ENCODE assay signal across 9 cellular contexts in genomic region chr3:192571197-192571791, GRCh38.
DNase-seq lines count a peak whose midpoint lies in the region; ATAC-seq and TF ChIP-seq lines count a peak whose summit lies in the region.
"Had no signal": no experiment of that assay in that cellular context is flagged by ENCODE, and none has a peak within 500 bp of the region (broad histone marks: within the 10 kb centered on the region; RNA-seq: fewer than 3 reads in every experiment).

No MANE protein-coding gene starts in this region.

- H3K4me1 Mint-ChIP-seq in CD4-positive, alpha-beta memory T cell, result peaks cover 0 to 9% (median 3%) of the 10 kb centered on the region in 4 donors
- no peaks in the 10 kb centered on the region for H3K4me1 Mint-ChIP-seq in WTC11

- H3K9me3 Mint-ChIP-seq in CD4-positive, alpha-beta memory T cell, result peaks cover 0 to 3% (median 0%) of the 10 kb centered on the region in 8 donors
- peaks cover 18% of the 10 kb centered on the region for H3K9me3 Mint-ChIP-seq in WTC11

- no peak overlapping the region for H3K27ac ChIP-seq in CD4-positive, alpha-beta memory T cell (ENCODE audit: low read depth, low read length)
- H3K27ac ChIP-seq in gastroesophageal sphincter, result no peak overlapping the region
- H3K27ac ChIP-seq: cardiac muscle cell had no signal

- DNase-seq in CD4-positive, alpha-beta memory T cell, result no peak
- DNase-seq in KBM-7 (peak; percentile 19), WTC11 (ENCODE audit: low spot score) (no peak), renal cortical epithelial cell (ENCODE audit: low read depth) (peak; percentile 63)
- DNase-seq in activated CD8-positive, alpha-beta memory T cell treated with anti-CD3 and anti-CD28 coated beads, Interleukin-2, amount 50 U/mL, for 4 hours, result no peak

- CTCF ChIA-PET in CD4-positive, alpha-beta memory T cell (lab: Charles Lee; ENCODE audit: partially characterized antibody), result no interaction called here
- CTCF ChIA-PET in WTC11 (lab: Charles Lee), result interaction anchor here (0.5 to 1.1 kb wide), 2 partner anchors 201 to 355 kb away, joined by 3 to 4 read pairs; no protein-coding TSS in a partner anchor

- no peaks in the 10 kb centered on the region for H3K36me3 ChIP-seq in CD4-positive, alpha-beta memory T cell (ENCODE audit: insufficient read depth, low read length)
- no peaks in the 10 kb centered on the region for H3K36me3 ChIP-seq in gastroesophageal sphincter
- H3K36me3 ChIP-seq: cardiac muscle cell had no signal

- H3K27me3 Mint-ChIP-seq in CD4-positive, alpha-beta memory T cell, result peaks cover 2% of the 10 kb centered on the region in 2 donors
- no peaks in the 10 kb centered on the region; the same call in 1 of the 2 replicates for H3K27me3 Mint-ChIP-seq in WTC11 (ENCODE audit: low read depth)

- H3K4me1 ChIP-seq in CD4-positive, alpha-beta memory T cell (ENCODE audit: insufficient read depth, low read length), result no peaks in the 10 kb centered on the region
- peaks cover 0 to 14% (median 0%) of the 10 kb centered on the region in 3 donors for H3K4me1 ChIP-seq in gastroesophageal sphincter

- no peaks in the 10 kb centered on the region for H3K36me3 Mint-ChIP-seq in CD4-positive, alpha-beta memory T cell
- no peaks in the 10 kb centered on the region for H3K36me3 Mint-ChIP-seq in WTC11

- H3K9me3 ChIP-seq in CD4-positive, alpha-beta memory T cell (ENCODE audit: control insufficient read depth in 1 of 2, low read length in 2 of 2), result no peaks in the 10 kb centered on the region
- H3K9me3 ChIP-seq in gastroesophageal sphincter, result no peaks in the 10 kb centered on the region

- TF ChIP-seq CTCF in WTC11 (IDR thresholded peaks at IDR 0.05) (no peak), gastroesophageal sphincter (IDR thresholded peaks at IDR 0.05) (no peak)

- in situ Hi-C loops in KBM-7 (cut with MboI; ENCODE audit: low pct_unique_long_range_greater_than_20kb, low sequenced_read_pairs), result no loop called here

- H3K27ac Mint-ChIP-seq in CD4-positive, alpha-beta memory T cell, result peak overlapping the region in 1 of 7 donors; percentile 30
- H3K27ac Mint-ChIP-seq in WTC11, result no peak overlapping the region

- TF ChIP-seq EP300 in gastroesophageal sphincter (IDR thresholded peaks at IDR 0.05), result no peak

- peak overlapping the region in 7 of 8 donors; percentile 27 to 76 (median 68) for H3K4me3 Mint-ChIP-seq in CD4-positive, alpha-beta memory T cell
- peak overlapping the region; percentile 49 for H3K4me3 Mint-ChIP-seq in WTC11

- H3K4me3 ChIP-seq in CD4-positive, alpha-beta memory T cell (ENCODE audit: low read length in 2 of 2), result no peak overlapping the region
- peak overlapping the region; percentile 41 to 59 for H3K4me3 ChIP-seq in gastroesophageal sphincter
- H3K4me3 ChIP-seq: cardiac muscle cell had no signal

- TF ChIP-seq POLR2A in gastroesophageal sphincter (IDR thresholded peaks at IDR 0.05), result no peak

- 15 to 34% methylated on average over 12 to 15 of the region's 26 CpGs for WGBS in gastroesophageal sphincter (ENCODE audit: low coverage in 1 of 2), 2 donors

- POLR2A ChIA-PET in CD4-positive, alpha-beta memory T cell (lab: Charles Lee; ENCODE audit: partially characterized antibody), result no interaction called here
- POLR2A ChIA-PET in WTC11 (lab: Charles Lee), result no interaction called here

- intact Hi-C loops in CD4-positive, alpha-beta memory T cell (cut with micrococcal nuclease), result no loop called here

- no peaks in the 10 kb centered on the region for H3K27me3 ChIP-seq in CD4-positive, alpha-beta memory T cell (ENCODE audit: insufficient read depth, low read length)
- H3K27me3 ChIP-seq in gastroesophageal sphincter, result no peaks in the 10 kb centered on the region
- H3K27me3 ChIP-seq: cardiac muscle cell had no signal

- ATAC-seq in WTC11 (no peak; the same call in 1 of the 2 replicates), gastroesophageal sphincter (peak; percentile 35), GM21423 (IDR thresholded peaks at IDR 0.05; ENCODE audit: unreplicated experiment) (no peak), GM18867 (IDR thresholded peaks at IDR 0.05; ENCODE audit: unreplicated experiment) (no peak)

TF ChIP-seq in WTC11, 78 proteins besides CTCF, POLR2A, EP300 and RAD21:
- TF ChIP-seq CREB1 (CRISPR knock-in tag; IDR thresholded peaks at IDR 0.05) (no peak), HMGA2 (CRISPR knock-in tag; IDR thresholded peaks at IDR 0.05) (no peak), ETV6 (CRISPR knock-in tag; IDR thresholded peaks at IDR 0.05) (no peak), PREB (CRISPR knock-in tag; IDR thresholded peaks at IDR 0.05; ENCODE audit: borderline replicate concordance) (no peak), FOXP4 (CRISPR knock-in tag; IDR thresholded peaks at IDR 0.05) (no peak), CDX4 (CRISPR knock-in tag; IDR thresholded peaks at IDR 0.05; ENCODE audit: borderline replicate concordance) (no peak), TEAD1 (CRISPR knock-in tag; IDR thresholded peaks at IDR 0.05) (no peak)
TF ChIP-seq in WTC11: peak in this region for 0.

Comparison
In these comparisons a context has a peak if more than half of its experiments do, and no peak if none do; other contexts are left out.
1. DNase-seq: peak in KBM-7 (single experiment) and renal cortical epithelial cell (single experiment); none in CD4-positive, alpha-beta memory T cell (0 of 5), WTC11 (single experiment) and activated CD8-positive, alpha-beta memory T cell treated with anti-CD3 and anti-CD28 coated beads, Interleukin-2, amount 50 U/mL, for 4 hours (single experiment).
2. H3K4me3 ChIP-seq: peak in gastroesophageal sphincter (2 of 2); none in CD4-positive, alpha-beta memory T cell (0 of 2).